Comparison of ENCODE assay signal across 8 cellular contexts in the genomic region with DNA sequence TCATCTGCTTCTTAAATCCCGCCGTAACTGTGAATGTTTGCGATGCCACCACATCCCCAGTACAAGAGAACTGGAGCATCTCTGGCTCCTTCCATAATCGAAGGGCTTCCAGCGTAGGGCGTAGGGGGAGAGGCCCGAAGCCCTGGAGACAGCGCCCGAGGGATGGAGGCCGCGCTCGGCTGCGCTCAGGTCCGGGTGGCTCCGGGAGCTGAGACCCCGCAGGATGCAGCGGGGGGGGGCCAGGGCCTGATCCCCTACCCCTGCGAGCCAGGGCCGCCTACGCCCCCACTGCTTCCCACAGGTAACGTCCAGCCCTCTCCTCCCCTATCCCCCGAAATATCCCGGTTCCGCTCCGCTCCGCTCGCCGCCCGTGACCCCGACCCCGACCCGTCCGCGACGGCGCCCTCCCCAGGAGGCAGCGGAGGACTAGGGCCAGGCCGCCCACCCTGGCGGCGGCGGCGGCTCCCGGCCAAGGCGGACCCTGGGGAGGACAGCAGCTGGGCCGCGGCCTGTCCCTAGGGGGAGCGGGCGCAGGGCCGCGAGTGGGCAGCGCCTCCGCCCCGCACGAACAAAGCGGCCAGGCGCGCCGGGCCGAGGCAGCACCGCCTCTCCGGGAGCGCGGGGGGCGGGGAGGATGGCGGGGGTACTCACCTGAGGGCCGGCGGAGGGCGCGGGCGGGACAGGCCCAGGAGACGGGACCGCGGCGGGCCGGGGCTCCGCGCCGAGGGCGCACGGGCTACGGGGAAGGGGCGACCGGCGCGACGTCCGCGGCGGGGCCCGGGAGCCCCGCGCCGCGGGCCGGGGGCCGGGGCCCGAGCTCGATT. TPM values are rescaled to one million over a fixed set of nuclear protein-coding genes. Genes with fewer than 3 reads are reported as not detected.
DNase-seq lines count a peak whose midpoint lies in the region; ATAC-seq and TF ChIP-seq lines count a peak whose summit lies in the region.

No MANE protein-coding gene starts in this region.

- no peaks in the 10 kb centered on the region for H3K36me3 Mint-ChIP-seq in T-cell

- POLR2A ChIA-PET in T-cell (lab: Charles Lee) = no interaction called here

- ATAC-seq in HG03442 (IDR thresholded peaks at IDR 0.05; ENCODE audit: unreplicated experiment) = peak; percentile 38
- ATAC-seq in T-cell (replicated peaks in 1 of 4) = peak in 1 of 4 experiments; percentile 17

- H3K27me3 ChIP-seq in tibial nerve = no peaks in the 10 kb centered on the region

- H3K9me3 ChIP-seq in tibial nerve = no peaks in the 10 kb centered on the region

- no peaks in the 10 kb centered on the region for H3K36me3 ChIP-seq in tibial nerve

- TF ChIP-seq CTCF in epithelial cell of proximal tubule (conservative IDR thresholded peaks at IDR 0.05; ENCODE audit: low read depth, low read length) = peak; percentile 5
- peak in 3 of 5 experiments; percentile 9 to 24 (median 14) for TF ChIP-seq CTCF in tibial nerve (IDR thresholded peaks at IDR 0.05)

- peak; percentile 30 for DNase-seq in NCI-H1436 (lab: John Stamatoyannopoulos, UW)
- no peak for DNase-seq in NCI-H1436 treated with DMSO at 0.1 percent for 48 hours (lab: John Stamatoyannopoulos, UW)
- DNase-seq in T-cell = no peak
- DNase-seq in epithelial cell of proximal tubule (ENCODE audit: low read depth) = no peak
- DNase-seq in mesenteric fat pad (ENCODE audit: low spot score) = peak; percentile 90
- no peak for DNase-seq in tibial nerve (ENCODE audit: low spot score in 2 of 2)
- DNase-seq in NCI-H446 treated with DMSO at 0.1 percent for 48 hours (lab: John Stamatoyannopoulos, UW) = no peak

- H3K4me3 ChIP-seq in epithelial cell of proximal tubule (ENCODE audit: low read depth, low read length) (peak overlapping the region; percentile 81), tibial nerve (peak overlapping the region; percentile 73 to 93 (median 89))

- peak overlapping the region; percentile 31 to 79 (median 60) for H3K4me3 Mint-ChIP-seq in T-cell

- peaks cover 0 to 46% (median 13%) of the 10 kb centered on the region in 4 donors for H3K4me1 ChIP-seq in tibial nerve

- CTCF ChIA-PET in T-cell (lab: Charles Lee) = no interaction called here

- peaks cover 12 to 17% (median 16%) of the 10 kb centered on the region in 3 donors for H3K4me1 Mint-ChIP-seq in T-cell

- H3K27me3 Mint-ChIP-seq in T-cell = peaks cover 23 to 32% of the 10 kb centered on the region in 2 donors

- H3K27ac ChIP-seq in tibial nerve = peak overlapping the region; percentile 88 to 96 (median 94)

- no peak for TF ChIP-seq EP300 in tibial nerve (IDR thresholded peaks at IDR 0.05)

- H3K9me3 Mint-ChIP-seq in T-cell = no peaks in the 10 kb centered on the region

- no peak for TF ChIP-seq POLR2A in tibial nerve (IDR thresholded peaks at IDR 0.05)

- no peak overlapping the region for H3K27ac Mint-ChIP-seq in T-cell

- 0 to 2% methylated on average over 19 to 29 of the region's 98 CpGs for WGBS in tibial nerve, 2 donors

RNA-seq across cellular contexts. Expression of gene WDFY3, which starts 0.7 kb away (rescaled TPM):
- total RNA-seq in T-cell = 1 to 10 TPM in 1 of 5 donors, under 1 TPM in 4; 0.47 to 1.3 (median 0.68) TPM
- total RNA-seq in epithelial cell of proximal tubule = 23.6 and 35.1 TPM in 2 replicates
- 124 TPM for total RNA-seq in mesenteric fat pad
- total RNA-seq in tibial nerve = 100 to 1,000 TPM in 3 of 4 donors, 10 to 100 TPM in 1; 79.4 to 172 (median 116) TPM

Comparison
In these comparisons a context has a peak if more than half of its experiments do, and no peak if none do; other contexts are left out.
1. DNase-seq: peak in NCI-H1436 (single experiment) and mesenteric fat pad (single experiment); none in NCI-H1436 treated with DMSO at 0.1 percent for 48 hours (single experiment), T-cell (0 of 34), epithelial cell of proximal tubule (single experiment), tibial nerve (0 of 2) and NCI-H446 treated with DMSO at 0.1 percent for 48 hours (single experiment).
2. RNA of gene WDFY3, which starts 0.7 kb away (total RNA-seq): 79.4 to 172 TPM in tibial nerve, 124 TPM in mesenteric fat pad (single experiment) and 23.6 to 35.1 TPM in epithelial cell of proximal tubule; 0.47 to 1.3 TPM in T-cell; every median in the first group is over 10 times any median in the second.